In genomic region chr7:2157473-2158279, GRCh38 we compare ENCODE assay signal across 8 cellular contexts.
DNase-seq lines count a peak whose midpoint lies in the region; ATAC-seq and TF ChIP-seq lines count a peak whose summit lies in the region.

No MANE protein-coding gene starts in this region.

- H3K27ac ChIP-seq in GM23248, result peak overlapping the region; percentile 64
- H3K27ac ChIP-seq in fibroblast of lung (ENCODE audit: insufficient read depth, low read length), result peak overlapping the region; percentile 53

- H4K20me1 ChIP-seq in GM23248 (ENCODE audit: insufficient read depth) (no peaks in the 10 kb centered on the region), fibroblast of lung (ENCODE audit: control insufficient read depth, extremely low read depth, insufficient read depth, low read length) (no peaks in the 10 kb centered on the region)

- H2AFZ ChIP-seq in GM23248 (peak overlapping the region; percentile 37), fibroblast of lung (ENCODE audit: low read length) (no peak overlapping the region)

- no peaks in the 10 kb centered on the region for H3K36me3 ChIP-seq in GM23248 (ENCODE audit: low read depth)
- H3K36me3 ChIP-seq in fibroblast of lung (ENCODE audit: control insufficient read depth, insufficient read depth, low read length), result no peaks in the 10 kb centered on the region

- no peak overlapping the region for H3K4me3 ChIP-seq in GM23248
- no peak overlapping the region for H3K4me3 ChIP-seq in fibroblast of lung (replicated peaks in 1 of 4; ENCODE audit: control extremely low read depth in 1 of 4, insufficient read depth in 1 of 4, low read depth in 3 of 4, low read length in 4 of 4)

- no peaks in the 10 kb centered on the region for H3K79me2 ChIP-seq in GM23248 (ENCODE audit: insufficient read depth)
- H3K79me2 ChIP-seq in fibroblast of lung (ENCODE audit: control insufficient read depth, insufficient read depth, low read length), result no peaks in the 10 kb centered on the region

- in situ Hi-C loops in GM23248 (cut with MboI), result no loop called here

- no peaks in the 10 kb centered on the region for H3K27me3 ChIP-seq in GM23248 (replicated peaks; ENCODE audit: insufficient read depth)
- H3K27me3 ChIP-seq in fibroblast of lung (ENCODE audit: control insufficient read depth, insufficient read depth, low read length), result no peaks in the 10 kb centered on the region

- CTCF ChIA-PET in GM10248 (lab: Yijun Ruan, JAX), result interaction anchor here (0.8 to 1.6 kb wide), 5 partner anchors 9 to 37 kb away, joined by 3 to 8 read pairs (median 5); no protein-coding TSS in a partner anchor

- ATAC-seq in GM19452 (IDR thresholded peaks at IDR 0.05; ENCODE audit: unreplicated experiment), result no peak

- no peaks in the 10 kb centered on the region for H3K9me2 ChIP-seq in GM23248 (ENCODE audit: insufficient read depth)

- H3K4me2 ChIP-seq in GM23248 (ENCODE audit: unreplicated experiment) (peak overlapping the region; percentile 22), fibroblast of lung (ENCODE audit: extremely low read depth, insufficient read depth, low read length) (peak overlapping the region; percentile 59)

- peaks cover 16% of the 10 kb centered on the region; the same call in 1 of the 2 replicates for H3F3A ChIP-seq in GM23248 (ENCODE audit: insufficient read depth)

- WGBS in GM23248 (ENCODE audit: low coverage in 1 of 2, low lambda C conversion rate in 2 of 2, missing lambda C conversion rate in 2 of 2), 2 experiments, result 47 to 49% methylated on average over 19 of the region's 19 CpGs

- intact Hi-C loops in posterior cingulate gyrus (cut with DNase I), result no loop called here

- peak; percentile 85 for DNase-seq in GM23248
- DNase-seq in NCI-H748 (lab: John Stamatoyannopoulos, UW; ENCODE audit: unreplicated experiment), result peak; percentile 92
- DNase-seq in fibroblast of lung (ENCODE audit: low read depth in 2 of 2), result peak; percentile 98
- peak in 8 of 10 donors; percentile 45 to 95 (median 70) for DNase-seq in posterior cingulate gyrus
- no peak for DNase-seq in NCI-H226
- DNase-seq in GM10248 (ENCODE audit: extremely low spot score), result no peak
- no peak for DNase-seq in activated CD4-positive, alpha-beta T cell treated with anti-CD3 and anti-CD28 coated beads for 48 hours

- POLR2A ChIA-PET in GM10248 (lab: Yijun Ruan, JAX), result no interaction called here

- no peak for TF ChIP-seq CTCF in fibroblast of lung (conservative IDR thresholded peaks at IDR 0.05 in 1 of 2, IDR thresholded peaks at IDR 0.05 in 1 of 2; ENCODE audit: low read depth in 1 of 2, low read length in 2 of 2)
- no peak for TF ChIP-seq CTCF in GM10248 (IDR thresholded peaks at IDR 0.05; ENCODE audit: control extremely low read depth, extremely low read depth, low read depth, missing control alignments)

- H3K4me1 ChIP-seq in GM23248 (ENCODE audit: insufficient read depth), result peaks cover 20% of the 10 kb centered on the region
- H3K4me1 ChIP-seq in fibroblast of lung (ENCODE audit: control insufficient read depth, extremely low read depth, insufficient read depth, low read length), result peaks cover 11% of the 10 kb centered on the region

- H3K9me3 ChIP-seq in GM23248 (ENCODE audit: low read depth), result no peaks in the 10 kb centered on the region
- no peaks in the 10 kb centered on the region for H3K9me3 ChIP-seq in fibroblast of lung (ENCODE audit: control insufficient read depth, insufficient read depth, low read depth, low read length)

- H3K9ac ChIP-seq in GM23248, result peak overlapping the region; percentile 22; the same call in 1 of the 2 replicates
- peak overlapping the region; percentile 14 for H3K9ac ChIP-seq in fibroblast of lung (ENCODE audit: insufficient read depth, low read length)

Comparison
In these comparisons a context has a peak if more than half of its experiments do, and no peak if none do; other contexts are left out.
1. DNase-seq: peak in GM23248 (single experiment), NCI-H748 (single experiment), fibroblast of lung (2 of 2) and posterior cingulate gyrus (8 of 10); none in NCI-H226 (single experiment), GM10248 (single experiment) and activated CD4-positive, alpha-beta T cell treated with anti-CD3 and anti-CD28 coated beads for 48 hours (single experiment).